Comparison of ENCODE assay signal across 30 cellular contexts in genomic region chr3:143389388-143389787, GRCh38.
"Had no signal": no experiment of that assay in that cellular context is flagged by ENCODE, and none has a peak within 500 bp of the region (broad histone marks: within the 10 kb centered on the region; RNA-seq: fewer than 3 reads in every experiment).

No MANE protein-coding gene starts in this region.

- H3K36me3 ChIP-seq: adrenal gland had no signal

- H3K9me3 ChIP-seq: adrenal gland, body of pancreas had no signal

- H3K4me1 ChIP-seq: adrenal gland, body of pancreas had no signal

- H3K27ac ChIP-seq: adrenal gland, body of pancreas, epithelial cell of prostate had no signal

- H3K27me3 ChIP-seq: adrenal gland, body of pancreas had no signal

- ATAC-seq: activated CD4-positive, alpha-beta T cell treated with anti-CD3 and anti-CD28 coated beads for 36 hours; activated CD8-positive, alpha-beta memory T cell treated with anti-CD3 and anti-CD28 coated beads, Interleukin-2, amount 10 ng/mL, durations not matched to agents 7 days and 5 days; activated CD8-positive, alpha-beta T cell treated with anti-CD3 and anti-CD28 coated beads, Interleukin-2, amount 10 ng/mL, durations not matched to agents 7 days and 5 days; activated naive CD8-positive, alpha-beta T cell treated with anti-CD3 and anti-CD28 coated beads, Interleukin-2, amount 50 U/mL, for 24 hours; body of pancreas had no signal

- DNase-seq: activated CD4-positive, alpha-beta memory T cell treated with anti-CD3 and anti-CD28 coated beads for 36 hours; activated CD4-positive, alpha-beta T cell treated with anti-CD3 and anti-CD28 coated beads for 36 hours; activated CD4-positive, alpha-beta T cell treated with anti-CD3 and anti-CD28 coated beads, Interleukin-2, amount 10 ng/mL, durations not matched to agents 24 days and 14 days; activated CD4-positive, CD25-positive, alpha-beta regulatory T cell; activated CD4-positive, CD25-positive, alpha-beta regulatory T cell treated with anti-CD3 and anti-CD28 coated beads, Interleukin-2, amount 50 U/mL, for 72 hours; activated CD8-positive, alpha-beta memory T cell treated with anti-CD3 and anti-CD28 coated beads, Interleukin-2, amount 10 ng/mL, durations not matched to agents 7 days and 5 days; activated CD8-positive, alpha-beta memory T cell treated with anti-CD3 and anti-CD28 coated beads, Interleukin-2, amount 50 U/mL, for 4 hours; activated CD8-positive, alpha-beta T cell treated with anti-CD3 and anti-CD28 coated beads, Interleukin-2, amount 10 ng/mL, durations not matched to agents 7 days and 5 days; activated effector memory CD4-positive, alpha-beta T cell treated with anti-CD3 and anti-CD28 coated beads, Interleukin-2, amount 50 U/mL, for 16 hours; activated naive CD4-positive, alpha-beta T cell treated with anti-CD3 and anti-CD28 coated beads for 36 hours; activated naive CD8-positive, alpha-beta T cell treated with anti-CD3 and anti-CD28 coated beads for 36 hours; activated naive CD8-positive, alpha-beta T cell treated with anti-CD3 and anti-CD28 coated beads, Interleukin-2, amount 50 U/mL, for 24 hours; activated T-cell treated with anti-CD3 and anti-CD28 coated beads, Interleukin-2, amount 50 U/mL, for 1 hour; activated T-cell treated with anti-CD3 and anti-CD28 coated beads, Interleukin-2, amount 50 U/mL, for 48 hours; adrenal gland; amygdala; aorta; body of pancreas; caudate nucleus; cortex of kidney; dermis blood vessel endothelial cell; effector CD8-positive, alpha-beta T cell; foreskin fibroblast; head of caudate nucleus; T-helper 2 cell had no signal

- H3K4me3 ChIP-seq: adrenal gland, body of pancreas had no signal

- FAIRE-seq: colon, endometrium, endothelial cell of umbilical vein, frontal cortex had no signal
